38 cellular contexts compared by ENCODE assay signal in genomic region chr20:37580069-37580468, GRCh38. TPM values are rescaled to one million over a fixed set of nuclear protein-coding genes. Genes with fewer than 3 reads are reported as not detected.
"Had no signal": no experiment of that assay in that cellular context is flagged by ENCODE, and none has a peak within 500 bp of the region (broad histone marks: within the 10 kb centered on the region; RNA-seq: fewer than 3 reads in every experiment).

No MANE protein-coding gene starts in this region.

- H3K4me3 ChIP-seq: adrenal gland, body of pancreas, breast epithelium had no signal

- H3K27ac Mint-ChIP-seq: activated B cell treated with CpG ODN at 0.5 μM for 24 hours; activated CD4-positive, alpha-beta memory T cell treated with anti-CD3 and anti-CD28 coated beads, Interleukin-2, amount 10 ng/mL, durations not matched to agents 7 days and 5 days; activated CD4-positive, alpha-beta T cell treated with anti-CD3 and anti-CD28 coated beads, Interleukin-2, amount 10 ng/mL, durations not matched to agents 24 days and 14 days; activated CD8-positive, alpha-beta memory T cell treated with anti-CD3 and anti-CD28 coated beads, Interleukin-2, amount 10 ng/mL, durations not matched to agents 7 days and 5 days; activated CD8-positive, alpha-beta T cell treated with anti-CD3 and anti-CD28 coated beads, Interleukin-2, amount 10 ng/mL, durations not matched to agents 7 days and 5 days; activated naive CD4-positive, alpha-beta T cell treated with anti-CD3 and anti-CD28 coated beads for 36 hours; activated naive CD4-positive, alpha-beta T cell treated with anti-CD3 and anti-CD28 coated beads, Interleukin-2, amount 50 U/mL, for 72 hours; activated naive CD8-positive, alpha-beta T cell treated with anti-CD3 and anti-CD28 coated beads for 36 hours; activated T-cell treated with anti-CD3 and anti-CD28 coated beads, Interleukin-2, amount 50 U/mL, for 72 hours; activated T-helper 1 cell treated with anti-CD3 and anti-CD28 coated beads, Interleukin-12 subunit alpha, Interleukin-12 subunit beta, Interleukin-2, Interleukin-4 antibody, amounts not matched to agents 30 ng/mL and 10 ng/mL and 1 ng/mL, durations not matched to agents 14 hours and 24 hours and 36 hours; activated T-helper 17 cell treated with anti-CD3 and anti-CD28 coated beads, Interleukin-2, amount 50 U/mL, for 72 hours; T-helper 1 cell treated with Interleukin-12 subunit alpha and Interleukin-12 subunit beta and Interleukin-4 antibody, amounts not matched to agents 30 μg/mL and 1 μg/mL, for 36 hours; T-helper 2 cell treated with Interferon-gamma antibody and Interleukin-4, amounts not matched to agents 5 μg/mL and 100 μg/mL, for 36 hours had no signal

- FAIRE-seq: astrocyte, TTC549 had no signal

- H3K9me3 Mint-ChIP-seq: activated B cell treated with CpG ODN at 0.5 μM for 24 hours; activated CD4-positive, alpha-beta memory T cell treated with anti-CD3 and anti-CD28 coated beads, Interleukin-2, amount 10 ng/mL, durations not matched to agents 7 days and 5 days; activated CD4-positive, alpha-beta T cell treated with anti-CD3 and anti-CD28 coated beads, Interleukin-2, amount 10 ng/mL, durations not matched to agents 24 days and 14 days; activated naive CD4-positive, alpha-beta T cell treated with anti-CD3 and anti-CD28 coated beads for 36 hours; activated naive CD4-positive, alpha-beta T cell treated with anti-CD3 and anti-CD28 coated beads, Interleukin-2, amount 50 U/mL, for 72 hours; activated naive CD8-positive, alpha-beta T cell treated with anti-CD3 and anti-CD28 coated beads for 36 hours; activated T-cell treated with anti-CD3 and anti-CD28 coated beads, Interleukin-2, amount 50 U/mL, for 4 hours; activated T-cell treated with anti-CD3 and anti-CD28 coated beads, Interleukin-2, amount 50 U/mL, for 72 hours; activated T-helper 1 cell treated with anti-CD3 and anti-CD28 coated beads, Interleukin-12 subunit alpha, Interleukin-12 subunit beta, Interleukin-2, Interleukin-4 antibody, amounts not matched to agents 30 ng/mL and 10 ng/mL and 1 ng/mL, durations not matched to agents 14 hours and 24 hours and 36 hours; activated T-helper 17 cell treated with anti-CD3 and anti-CD28 coated beads, Interleukin-2, amount 50 U/mL, for 72 hours; T-helper 1 cell treated with Interleukin-12 subunit alpha and Interleukin-12 subunit beta and Interleukin-4 antibody, amounts not matched to agents 30 μg/mL and 1 μg/mL, for 36 hours; T-helper 2 cell treated with Interferon-gamma antibody and Interleukin-4, amounts not matched to agents 5 μg/mL and 100 μg/mL, for 36 hours had no signal

- H3K27ac ChIP-seq: adrenal gland, body of pancreas, brain microvascular endothelial cell, breast epithelium, VCaP had no signal

- H3K9me3 ChIP-seq: adrenal gland, body of pancreas, breast epithelium had no signal

- DNase-seq: activated B cell treated with CpG ODN at 0.5 μM for 24 hours; activated CD4-positive, alpha-beta memory T cell treated with anti-CD3 and anti-CD28 coated beads, Interleukin-2, amount 10 ng/mL, durations not matched to agents 7 days and 5 days; activated CD4-positive, alpha-beta T cell treated with anti-CD3 and anti-CD28 coated beads for 4 hours; activated CD4-positive, alpha-beta T cell treated with anti-CD3 and anti-CD28 coated beads, Interleukin-2, amount 10 ng/mL, durations not matched to agents 24 days and 14 days; activated CD4-positive, alpha-beta T cell treated with anti-CD3 and anti-CD28 coated beads, Interleukin-2, amount 50 U/mL, for 1 hour; activated CD4-positive, alpha-beta T cell treated with anti-CD3 and anti-CD28 coated beads, Interleukin-2, amount 50 U/mL, for 48 hours; activated CD4-positive, CD25-positive, alpha-beta regulatory T cell treated with anti-CD3 and anti-CD28 coated beads, Interleukin-2, amount 50 U/mL, for 72 hours; activated CD8-positive, alpha-beta memory T cell treated with anti-CD3 and anti-CD28 coated beads for 24 hours; activated CD8-positive, alpha-beta memory T cell treated with anti-CD3 and anti-CD28 coated beads, Interleukin-2, amount 10 ng/mL, durations not matched to agents 7 days and 5 days; activated CD8-positive, alpha-beta memory T cell treated with anti-CD3 and anti-CD28 coated beads, Interleukin-2, amount 50 U/mL, for 48 hours; activated CD8-positive, alpha-beta T cell treated with anti-CD3 and anti-CD28 coated beads, Interleukin-2, amount 10 ng/mL, durations not matched to agents 7 days and 5 days; activated effector memory CD4-positive, alpha-beta T cell treated with anti-CD3 and anti-CD28 coated beads, Interleukin-2, amount 50 U/mL, for 16 hours; activated gamma-delta T cell treated with Interleukin-2 at 50 U/mL for 16 hours; activated naive CD4-positive, alpha-beta T cell; activated naive CD4-positive, alpha-beta T cell treated with anti-CD3 and anti-CD28 coated beads for 36 hours; activated naive CD4-positive, alpha-beta T cell treated with anti-CD3 and anti-CD28 coated beads, Interleukin-2, amount 50 U/mL, for 16 hours; activated naive CD8-positive, alpha-beta T cell treated with anti-CD3 and anti-CD28 coated beads for 36 hours; activated T-cell treated with anti-CD3 and anti-CD28 coated beads, Interleukin-2, amount 50 U/mL, for 4 hours; activated T-cell treated with anti-CD3 and anti-CD28 coated beads, Interleukin-2, amount 50 U/mL, for 72 hours; adrenal gland; amniotic stem cell; aorta; body of pancreas; brain microvascular endothelial cell; central memory CD4-positive, alpha-beta T cell; T-helper 1 cell; T-helper 2 cell; T-helper 9 cell had no signal

- H3K4me1 ChIP-seq: adrenal gland, body of pancreas, breast epithelium had no signal

- H3K36me3 ChIP-seq: adrenal gland, brain microvascular endothelial cell, breast epithelium had no signal

- H3K4me3 Mint-ChIP-seq: activated B cell treated with CpG ODN at 0.5 μM for 24 hours; activated CD4-positive, alpha-beta memory T cell treated with anti-CD3 and anti-CD28 coated beads, Interleukin-2, amount 10 ng/mL, durations not matched to agents 7 days and 5 days; activated CD4-positive, alpha-beta T cell treated with anti-CD3 and anti-CD28 coated beads, Interleukin-2, amount 10 ng/mL, durations not matched to agents 24 days and 14 days; activated CD8-positive, alpha-beta memory T cell treated with anti-CD3 and anti-CD28 coated beads, Interleukin-2, amount 10 ng/mL, durations not matched to agents 7 days and 5 days; activated CD8-positive, alpha-beta T cell treated with anti-CD3 and anti-CD28 coated beads, Interleukin-2, amount 10 ng/mL, durations not matched to agents 7 days and 5 days; activated naive CD4-positive, alpha-beta T cell treated with anti-CD3 and anti-CD28 coated beads for 36 hours; activated naive CD8-positive, alpha-beta T cell treated with anti-CD3 and anti-CD28 coated beads for 36 hours; activated T-cell treated with anti-CD3 and anti-CD28 coated beads, Interleukin-2, amount 50 U/mL, for 4 hours; activated T-cell treated with anti-CD3 and anti-CD28 coated beads, Interleukin-2, amount 50 U/mL, for 72 hours; activated T-helper 1 cell treated with anti-CD3 and anti-CD28 coated beads, Interleukin-12 subunit alpha, Interleukin-12 subunit beta, Interleukin-2, Interleukin-4 antibody, amounts not matched to agents 30 ng/mL and 10 ng/mL and 1 ng/mL, durations not matched to agents 14 hours and 24 hours and 36 hours; activated T-helper 17 cell treated with anti-CD3 and anti-CD28 coated beads, Interleukin-2, amount 50 U/mL, for 72 hours; T-helper 1 cell treated with Interleukin-12 subunit alpha and Interleukin-12 subunit beta and Interleukin-4 antibody, amounts not matched to agents 30 μg/mL and 1 μg/mL, for 36 hours; T-helper 2 cell treated with Interferon-gamma antibody and Interleukin-4, amounts not matched to agents 5 μg/mL and 100 μg/mL, for 36 hours had no signal

- H3K4me1 Mint-ChIP-seq: activated CD4-positive, alpha-beta memory T cell treated with anti-CD3 and anti-CD28 coated beads, Interleukin-2, amount 10 ng/mL, durations not matched to agents 7 days and 5 days; activated CD4-positive, alpha-beta T cell treated with anti-CD3 and anti-CD28 coated beads, Interleukin-2, amount 10 ng/mL, durations not matched to agents 24 days and 14 days; activated CD8-positive, alpha-beta memory T cell treated with anti-CD3 and anti-CD28 coated beads, Interleukin-2, amount 10 ng/mL, durations not matched to agents 7 days and 5 days; activated naive CD8-positive, alpha-beta T cell treated with anti-CD3 and anti-CD28 coated beads for 36 hours; activated T-helper 17 cell treated with anti-CD3 and anti-CD28 coated beads, Interleukin-2, amount 50 U/mL, for 72 hours had no signal

- H3K27me3 ChIP-seq: brain microvascular endothelial cell had no signal

- ATAC-seq: activated CD8-positive, alpha-beta memory T cell treated with anti-CD3 and anti-CD28 coated beads, Interleukin-2, amount 10 ng/mL, durations not matched to agents 7 days and 5 days; activated CD8-positive, alpha-beta T cell treated with anti-CD3 and anti-CD28 coated beads, Interleukin-2, amount 10 ng/mL, durations not matched to agents 7 days and 5 days; activated naive CD4-positive, alpha-beta T cell treated with anti-CD3 and anti-CD28 coated beads, Interleukin-2, amount 50 U/mL, for 72 hours; activated T-cell treated with anti-CD3 and anti-CD28 coated beads, Interleukin-2, amount 50 U/mL, for 4 hours; activated T-cell treated with anti-CD3 and anti-CD28 coated beads, Interleukin-2, amount 50 U/mL, for 72 hours; activated T-helper 17 cell treated with anti-CD3 and anti-CD28 coated beads, Interleukin-2, amount 50 U/mL, for 72 hours; body of pancreas had no signal

- H3K36me3 Mint-ChIP-seq: activated CD8-positive, alpha-beta memory T cell treated with anti-CD3 and anti-CD28 coated beads, Interleukin-2, amount 10 ng/mL, durations not matched to agents 7 days and 5 days; activated naive CD4-positive, alpha-beta T cell treated with anti-CD3 and anti-CD28 coated beads, Interleukin-2, amount 50 U/mL, for 72 hours; activated naive CD8-positive, alpha-beta T cell treated with anti-CD3 and anti-CD28 coated beads for 36 hours had no signal

RNA-seq across cellular contexts. Expression of gene NNAT, which starts 59.0 kb away (rescaled TPM):
- total RNA-seq: activated CD4-positive, alpha-beta memory T cell treated with anti-CD3 and anti-CD28 coated beads, Interleukin-2, amount 10 ng/mL, durations not matched to agents 7 days and 5 days; activated CD8-positive, alpha-beta memory T cell treated with anti-CD3 and anti-CD28 coated beads, Interleukin-2, amount 10 ng/mL, durations not matched to agents 7 days and 5 days; cardiac septum had no signal
